Comparison of ENCODE assay signal across 17 cellular contexts in the genomic region with DNA sequence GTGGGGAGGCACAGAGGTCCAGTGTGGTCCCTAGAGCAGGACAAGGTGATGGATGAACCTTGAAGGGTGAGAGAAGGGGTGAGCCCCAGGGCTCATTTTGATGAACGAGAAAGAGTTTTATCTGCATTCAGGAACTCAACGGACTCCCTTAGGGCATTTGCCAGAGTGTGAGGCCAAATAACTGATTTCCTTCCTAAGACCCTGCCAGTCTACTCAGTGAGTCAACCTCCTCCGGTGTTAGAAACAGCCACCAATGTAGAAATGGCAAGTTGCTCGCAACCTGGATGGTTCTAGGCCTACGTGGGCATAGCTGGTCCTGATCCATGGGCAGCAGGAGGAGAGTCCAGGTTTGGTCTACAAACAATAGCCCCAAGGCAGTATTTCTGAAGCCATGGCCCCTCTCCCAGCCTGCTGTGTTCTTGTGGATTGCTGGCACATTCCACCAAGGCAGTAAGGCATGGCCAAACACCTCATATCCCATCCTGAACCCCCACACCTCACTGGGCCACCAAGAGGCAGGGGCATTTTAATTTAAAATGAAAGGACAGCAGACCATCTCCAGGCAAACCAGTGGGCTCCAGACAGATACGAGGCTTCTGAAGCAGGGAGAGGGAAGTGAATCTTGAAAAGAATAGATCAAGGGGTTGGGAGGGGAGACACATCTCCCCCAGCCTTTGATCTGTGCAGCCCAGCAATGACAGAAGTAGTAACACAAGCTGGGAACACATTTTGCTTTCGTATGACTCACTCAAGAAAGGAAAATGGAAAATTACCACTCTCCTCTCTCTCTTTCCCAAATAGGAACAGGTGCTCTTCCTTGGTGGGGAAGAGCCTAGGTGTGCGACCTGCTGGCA. TPM values are rescaled to one million over a fixed set of nuclear protein-coding genes. Genes with fewer than 3 reads are reported as not detected.
A peak's percentile ranks its signal among the peaks of the same experiment; 100 is the strongest.
DNase-seq lines count a peak whose midpoint lies in the region; TF ChIP-seq lines count a peak whose summit lies in the region.
"Had no signal": no experiment of that assay in that cellular context is flagged by ENCODE, and none has a peak within 500 bp of the region (broad histone marks: within the 10 kb centered on the region; RNA-seq: fewer than 3 reads in every experiment).

No MANE protein-coding gene starts in this region.

- no peaks in the 10 kb centered on the region for H3K27me3 ChIP-seq in WERI-Rb-1 (ENCODE audit: insufficient read depth, low read depth, severe bottlenecking)
- H3K27me3 ChIP-seq: SJSA1 had no signal

- peaks cover 8% of the 10 kb centered on the region for H3K9me3 Mint-ChIP-seq in activated T-cell treated with anti-CD3 and anti-CD28 coated beads, Interleukin-2, amount 50 U/mL, for 24 hours
- H3K9me3 Mint-ChIP-seq: central memory CD8-positive, alpha-beta T cell had no signal

- peak overlapping the region; percentile 65 for H3K27ac Mint-ChIP-seq in activated T-cell treated with anti-CD3 and anti-CD28 coated beads, Interleukin-2, amount 50 U/mL, for 24 hours
- H3K27ac Mint-ChIP-seq: endodermal cell, mesothelial cell of epicardium had no signal

- no peak for TF ChIP-seq CTCF in WERI-Rb-1 (IDR thresholded peaks at IDR 0.05; ENCODE audit: low read depth, low read length)

- no peaks in the 10 kb centered on the region for H3K36me3 Mint-ChIP-seq in activated T-cell treated with anti-CD3 and anti-CD28 coated beads, Interleukin-2, amount 50 U/mL, for 24 hours (ENCODE audit: low read depth)
- H3K36me3 Mint-ChIP-seq: mesothelial cell of epicardium had no signal

- H3K27me3 Mint-ChIP-seq in activated T-cell treated with anti-CD3 and anti-CD28 coated beads, Interleukin-2, amount 50 U/mL, for 24 hours, result no peaks in the 10 kb centered on the region
- H3K27me3 Mint-ChIP-seq: central memory CD8-positive, alpha-beta T cell had no signal

- no peak overlapping the region for H3K4me3 Mint-ChIP-seq in activated T-cell treated with anti-CD3 and anti-CD28 coated beads, Interleukin-2, amount 50 U/mL, for 24 hours
- H3K4me3 Mint-ChIP-seq: central memory CD8-positive, alpha-beta T cell; endodermal cell; mesothelial cell of epicardium had no signal

- no peak overlapping the region; the same call in 1 of the 2 replicates for H3K27ac ChIP-seq in WERI-Rb-1
- H3K27ac ChIP-seq: SJSA1 had no signal

- H3K36me3 ChIP-seq in WERI-Rb-1, result no peaks in the 10 kb centered on the region
- H3K36me3 ChIP-seq: SJSA1 had no signal

- peaks cover 14% of the 10 kb centered on the region for H3K4me1 Mint-ChIP-seq in activated T-cell treated with anti-CD3 and anti-CD28 coated beads, Interleukin-2, amount 50 U/mL, for 24 hours (ENCODE audit: low read depth)
- H3K4me1 Mint-ChIP-seq: central memory CD8-positive, alpha-beta T cell had no signal

- peaks cover 9% of the 10 kb centered on the region for H3K9me3 ChIP-seq in WERI-Rb-1 (ENCODE audit: severe bottlenecking)

- no peak for DNase-seq in activated T-cell treated with anti-CD3 and anti-CD28 coated beads, Interleukin-2, amount 50 U/mL, for 24 hours
- DNase-seq in activated T-cell treated with anti-CD3 and anti-CD28 coated beads, Interleukin-2, amount 50 U/mL, for 48 hours, result no peak
- peak; percentile 64 for DNase-seq in NCI-H2171 (lab: John Stamatoyannopoulos, UW)
- peak; percentile 71 for DNase-seq in dermis blood vessel endothelial cell
- DNase-seq in superior temporal gyrus (ENCODE audit: extremely low spot score), result peak; percentile 56
- no peak for DNase-seq in A172 (ENCODE audit: low spot score)
- DNase-seq in WERI-Rb-1, result no peak
- no peak for DNase-seq in SHP77 (lab: John Stamatoyannopoulos, UW)
- DNase-seq: endodermal cell; kidney glomerular epithelial cell; MM.1S; stimulated activated naive CD4-positive, alpha-beta T cell treated with Interleukin-2 at 50 U/mL for 16 hours; T1000 had no signal

- H3K4me3 ChIP-seq in WERI-Rb-1 (ENCODE audit: low read depth, low read length), result no peak overlapping the region
- H3K4me3 ChIP-seq: GM12878, SJSA1 had no signal

RNA-seq across cellular contexts. Expression of a gene that starts 25.4 kb away (rescaled TPM):
- 1.5 and 18.4 TPM in 2 replicates for total RNA-seq in dermis blood vessel endothelial cell
- 5.2 and 7.0 TPM in 2 replicates for total RNA-seq in A172 (2014; rRNA removed; shearing (Covaris generic))
- total RNA-seq: mesothelial cell of epicardium, SJSA1 had no signal

Comparison
In these comparisons a context has a peak if more than half of its experiments do, and no peak if none do; other contexts are left out.
1. DNase-seq: peak in NCI-H2171 (single experiment), dermis blood vessel endothelial cell (single experiment) and superior temporal gyrus (single experiment); none in activated T-cell treated with anti-CD3 and anti-CD28 coated beads, Interleukin-2, amount 50 U/mL, for 24 hours (single experiment), activated T-cell treated with anti-CD3 and anti-CD28 coated beads, Interleukin-2, amount 50 U/mL, for 48 hours (0 of 2), A172 (single experiment), WERI-Rb-1 (single experiment) and SHP77 (0 of 2).